In the genomic region with DNA sequence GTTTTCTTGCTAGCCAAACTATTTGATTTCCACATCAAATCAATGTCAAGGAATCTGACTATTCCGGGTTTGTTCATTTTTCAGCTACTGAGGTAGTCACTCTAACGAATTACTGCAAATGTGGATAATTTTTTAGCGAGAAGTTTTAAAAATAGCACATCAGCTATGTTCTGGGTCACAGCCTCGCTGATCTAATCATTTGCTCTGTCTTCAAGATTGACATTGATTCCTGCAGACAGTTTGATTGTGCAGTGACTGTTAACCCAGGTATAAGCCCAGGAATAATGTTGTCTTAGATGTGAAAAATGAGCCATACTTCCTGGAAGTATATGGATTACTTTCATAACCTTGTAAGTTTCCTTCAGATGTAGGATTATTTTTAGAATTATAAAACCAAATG, we compare ENCODE assay signal across 11 cellular contexts.
"Had no signal": no experiment of that assay in that cellular context is flagged by ENCODE, and none has a peak within 500 bp of the region (broad histone marks: within the 10 kb centered on the region; RNA-seq: fewer than 3 reads in every experiment).

No MANE protein-coding gene starts in this region.

- H3K4me1 ChIP-seq: HAP-1 had no signal

- H3K4me3 ChIP-seq: GM23248, GM23338, HAP-1 had no signal

- H3K9me3 ChIP-seq: HAP-1 had no signal

- H2AFZ ChIP-seq: GM23248, GM23338 had no signal

- H3K27ac ChIP-seq: GM23248 had no signal

- H3K9ac ChIP-seq: GM23248 had no signal

- H3K36me3 ChIP-seq: HAP-1 had no signal

- H3K4me2 ChIP-seq: GM23338 had no signal

- DNase-seq: GM23248, GOT3, H7, H9, HCEC 1CT, HFFc6 had no signal

- FAIRE-seq: H1, H54 had no signal

- ATAC-seq: GM23338, HCT116 had no signal
